In the genomic region with DNA sequence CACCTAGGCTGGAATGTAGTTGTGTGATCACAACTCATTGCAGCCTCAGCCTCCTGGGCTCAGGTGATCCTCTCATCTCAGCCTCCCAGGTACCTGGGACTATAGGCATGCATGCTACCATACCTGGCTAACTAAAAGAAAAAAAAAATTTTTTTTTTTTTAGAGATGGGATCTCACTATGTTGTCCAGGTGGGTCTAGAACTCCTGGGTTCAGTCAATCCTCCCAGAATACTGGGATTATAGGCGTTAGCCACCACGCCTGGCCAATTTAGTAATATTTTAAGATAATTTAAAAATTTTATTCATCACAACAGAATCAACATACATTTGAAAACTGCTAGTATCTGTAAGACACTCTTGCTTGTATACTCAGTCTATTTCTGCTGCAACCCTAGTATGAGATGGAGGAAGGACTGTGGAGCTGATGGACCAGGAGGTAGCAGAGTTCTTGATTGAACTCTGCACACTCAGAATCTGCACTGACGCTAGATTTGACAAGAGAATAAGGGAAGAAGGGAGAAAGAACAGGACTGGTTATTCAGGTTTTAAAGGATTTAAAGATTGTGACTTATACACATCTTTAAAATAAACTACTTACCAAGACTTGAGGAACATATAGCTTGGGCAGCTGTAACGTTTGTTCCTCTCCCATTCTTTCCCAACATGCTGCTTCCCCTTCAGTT, we compare ENCODE assay signal across 9 cellular contexts. TPM values are rescaled to one million over a fixed set of nuclear protein-coding genes. Genes with fewer than 3 reads are reported as not detected.
A peak's percentile ranks its signal among the peaks of the same experiment; 100 is the strongest.
DNase-seq lines count a peak whose midpoint lies in the region; ATAC-seq, FAIRE-seq and TF ChIP-seq lines count a peak whose summit lies in the region.
"Had no signal": no experiment of that assay in that cellular context is flagged by ENCODE, and none has a peak within 500 bp of the region (broad histone marks: within the 10 kb centered on the region; RNA-seq: fewer than 3 reads in every experiment).

No MANE protein-coding gene starts in this region.

- no peak overlapping the region for H2AFZ ChIP-seq in Karpas-422 (ENCODE audit: low read length)

- no peak for FAIRE-seq in bronchial epithelial cell (lab: Jason Lieb, UNC)

- no peaks in the 10 kb centered on the region for H3K9me3 ChIP-seq in Karpas-422 (ENCODE audit: low read length)
- H3K9me3 ChIP-seq in neutrophil: no peaks in the 10 kb centered on the region

- TF ChIP-seq CTCF in bronchial epithelial cell (IDR thresholded peaks at IDR 0.05; ENCODE audit: insufficient read depth, low read length, severe bottlenecking) (no peak), neutrophil (IDR thresholded peaks at IDR 0.05) (no peak)

- DNase-seq in Caki2 (ENCODE audit: low read depth): peak; percentile 44
- no peak for DNase-seq in Karpas-422
- peak; percentile 58 for DNase-seq in bronchial epithelial cell (ENCODE audit: low read depth)
- no peak for DNase-seq in NCI-H69 (lab: John Stamatoyannopoulos, UW)
- DNase-seq in SKM-1 (lab: John Stamatoyannopoulos, UW; ENCODE audit: unreplicated experiment): no peak
- DNase-seq: effector memory CD8-positive, alpha-beta T cell had no signal

- peaks cover 88% of the 10 kb centered on the region for H3K79me2 ChIP-seq in Karpas-422 (ENCODE audit: low read length)

- in situ Hi-C loops in Caki2 (cut with HindIII; ENCODE audit: low pct_unique_long_range_greater_than_20kb, low sequenced_read_pairs): no loop called here

- H3K9ac ChIP-seq in Karpas-422 (ENCODE audit: low read length): no peak overlapping the region

- no peaks in the 10 kb centered on the region for H3K27me3 ChIP-seq in Karpas-422 (ENCODE audit: low read length)
- H3K27me3 ChIP-seq in bronchial epithelial cell (ENCODE audit: control insufficient read depth, insufficient read depth, low read length): no peaks in the 10 kb centered on the region
- no peaks in the 10 kb centered on the region for H3K27me3 ChIP-seq in neutrophil

- H4K20me1 ChIP-seq in Karpas-422 (ENCODE audit: insufficient read depth, low read depth, low read length): no peaks in the 10 kb centered on the region

- H3K27ac ChIP-seq in Karpas-422 (ENCODE audit: low read length): peak overlapping the region; percentile 54
- H3K27ac ChIP-seq in neutrophil: peak overlapping the region; percentile 70

- H3K4me3 ChIP-seq in Karpas-422 (ENCODE audit: low read length) (no peak overlapping the region), bronchial epithelial cell (ENCODE audit: low read depth, low read length) (no peak overlapping the region), neutrophil (ENCODE audit: low read depth in 1 of 2, low read length in 1 of 2) (no peak overlapping the region)

- H3K36me3 ChIP-seq in Karpas-422 (ENCODE audit: insufficient read depth, low read length) (no peaks in the 10 kb centered on the region), bronchial epithelial cell (ENCODE audit: control insufficient read depth, insufficient read depth, low read length) (no peaks in the 10 kb centered on the region), neutrophil (no peaks in the 10 kb centered on the region)

- ATAC-seq in GM18520 (IDR thresholded peaks at IDR 0.05; ENCODE audit: unreplicated experiment) (no peak), HG03571 (IDR thresholded peaks at IDR 0.05; ENCODE audit: unreplicated experiment) (no peak)

- no peaks in the 10 kb centered on the region for H3K9me2 ChIP-seq in Karpas-422 (replicated peaks; ENCODE audit: insufficient read depth, low read length)

- H3K4me2 ChIP-seq in Karpas-422 (ENCODE audit: low read depth, low read length, poor library complexity, severe bottlenecking): no peak overlapping the region

- peaks cover 55% of the 10 kb centered on the region for H3K4me1 ChIP-seq in Karpas-422 (ENCODE audit: low read length)
- H3K4me1 ChIP-seq in neutrophil (ENCODE audit: control insufficient read depth in 1 of 2, insufficient read depth in 1 of 2, low read depth in 1 of 2, low read length in 1 of 2): peaks cover 48 to 63% of the 10 kb centered on the region in 2 experiments

RNA-seq across cellular contexts. Expression of a gene that starts 57.6 kb away (rescaled TPM):
- 95.8 and 96.6 TPM in 2 replicates for total RNA-seq in Caki2 (2014; rRNA removed; shearing (Covaris generic); ENCODE audit: low replicate concordance)
- 37.6 and 50.5 TPM in 2 replicates for total RNA-seq in Karpas-422 (2014; rRNA removed; shearing (Covaris generic); ENCODE audit: low replicate concordance)
- total RNA-seq in bronchial epithelial cell: 40.8 and 52.6 TPM in 2 replicates

Comparison
In these comparisons a context has a peak if more than half of its experiments do, and no peak if none do; other contexts are left out.
1. DNase-seq: peak in Caki2 (single experiment) and bronchial epithelial cell (single experiment); none in Karpas-422 (single experiment), NCI-H69 (single experiment) and SKM-1 (single experiment).